In genomic region chr17:74481621-74482020, GRCh38 we compare ENCODE assay signal across 1 cellular context.
TF ChIP-seq lines count a peak whose summit lies in the region.

No MANE protein-coding gene starts in this region.

TF ChIP-seq in GM12878, 131 proteins besides CTCF, POLR2A, EP300 and RAD21:
- TF ChIP-seq POLR2AphosphoS2 (IDR thresholded peaks at IDR 0.05; ENCODE audit: low read depth, low read length) (0 out of 2 replicates have a peak, but pooled peaks have one; percentile 19), EED (IDR thresholded peaks at IDR 0.05; ENCODE audit: low read depth) (no peak)
